In genomic region chr15:69852482-69853275, GRCh38 we compare ENCODE assay signal across 19 cellular contexts.
A peak's percentile ranks its signal among the peaks of the same experiment; 100 is the strongest.
DNase-seq lines count a peak whose midpoint lies in the region; ATAC-seq and TF ChIP-seq lines count a peak whose summit lies in the region.
"Had no signal": no experiment of that assay in that cellular context is flagged by ENCODE, and none has a peak within 500 bp of the region (broad histone marks: within the 10 kb centered on the region; RNA-seq: fewer than 3 reads in every experiment).

No MANE protein-coding gene starts in this region.

- CTCF ChIA-PET in IMR-90 (lab: Yijun Ruan, JAX) = no interaction called here

- TF ChIP-seq CTCF in AG09309 (IDR thresholded peaks at IDR 0.05; ENCODE audit: control insufficient read depth, insufficient read depth, low read depth, low read length, missing control alignments) (no peak), IMR-90 (conservative IDR thresholded peaks at IDR 0.05; ENCODE audit: low read depth, low read length) (no peak), brain microvascular endothelial cell (IDR thresholded peaks at IDR 0.05; ENCODE audit: low read depth, low read length, missing control alignments) (no peak)

- peak overlapping the region; percentile 77 for H4K5ac ChIP-seq in IMR-90 (ENCODE audit: low read depth, low read length)

- POLR2A ChIA-PET in IMR-90 (lab: Charles Lee; ENCODE audit: unreplicated experiment) = no interaction called here

- H3K27ac ChIP-seq in IMR-90 (ENCODE audit: insufficient read depth, low read length) = peak overlapping the region; percentile 73
- H3K27ac ChIP-seq in brain microvascular endothelial cell = peak overlapping the region; percentile 94
- peak overlapping the region; percentile 97 for H3K27ac ChIP-seq in mesodermal cell (ENCODE audit: low read depth, low read length, severe bottlenecking)
- H3K27ac ChIP-seq: dorsolateral prefrontal cortex, foreskin keratinocyte, parathyroid adenoma had no signal

- peak overlapping the region; percentile 58; the same call in 1 of the 2 replicates for H3K9ac ChIP-seq in IMR-90 (ENCODE audit: low read depth, low read length)
- H3K9ac ChIP-seq: parathyroid adenoma had no signal

- ATAC-seq in IMR-90 (ENCODE audit: low read depth) = peak; percentile 35
- ATAC-seq: activated CD4-positive, alpha-beta T cell treated with anti-CD3 and anti-CD28 coated beads for 36 hours; foreskin keratinocyte; T-cell had no signal

- H2BK15ac ChIP-seq in IMR-90 (ENCODE audit: low read depth, low read length) = peak overlapping the region; percentile 98

- peak overlapping the region; percentile 93 for H2BK5ac ChIP-seq in IMR-90 (ENCODE audit: low read depth, low read length, poor library complexity, severe bottlenecking)

- peak overlapping the region; percentile 68 for H2AK9ac ChIP-seq in IMR-90 (replicated peaks; ENCODE audit: low read depth, low read length, poor library complexity)

- BruUV-seq in IMR-90 (replicated peaks; lab: Mats Ljungman, UMichigan) = no TSS peak

- no peak overlapping the region for H3K4me2 ChIP-seq in IMR-90 (ENCODE audit: low read depth, low read length)

- dilution Hi-C loops in IMR-90 (cut with HindIII; ENCODE audit: low sequenced_read_pairs, unreplicated experiment) = no loop called here

- H3K27me3 ChIP-seq in IMR-90 (ENCODE audit: control insufficient read depth, insufficient read depth, low read length) (no peaks in the 10 kb centered on the region), brain microvascular endothelial cell (replicated peaks) (no peaks in the 10 kb centered on the region)

- peak overlapping the region; percentile 82 for H3K18ac ChIP-seq in IMR-90 (ENCODE audit: low read depth, low read length)

- peak overlapping the region; percentile 97 for H3K23ac ChIP-seq in IMR-90 (ENCODE audit: low read depth, low read length)

- peaks cover 4 to 13% of the 10 kb centered on the region in 2 experiments; a peak in 3 of 4 replicates for H3K79me1 ChIP-seq in IMR-90 (ENCODE audit: low read depth in 1 of 2, low read length in 2 of 2)

- H3K36me3 ChIP-seq in IMR-90 (ENCODE audit: control insufficient read depth, insufficient read depth, low read length) (no peaks in the 10 kb centered on the region), brain microvascular endothelial cell (replicated peaks) (no peaks in the 10 kb centered on the region), mesodermal cell (ENCODE audit: control insufficient read depth, insufficient read depth, low read length) (no peaks in the 10 kb centered on the region)

- no peaks in the 10 kb centered on the region for H3K9me3 ChIP-seq in IMR-90 (ENCODE audit: control insufficient read depth, insufficient read depth, low read length)
- H3K9me3 ChIP-seq in mesodermal cell (ENCODE audit: control insufficient read depth, low read length) = no peaks in the 10 kb centered on the region

- in situ Hi-C loops in IMR-90 (cut with MboI; ENCODE audit: low sequenced_read_pairs) = no loop called here
- in situ Hi-C loops in brain microvascular endothelial cell (cut with HindIII; ENCODE audit: low pct_ligation_motif_present, low sequenced_read_pairs) = no loop called here

- peak overlapping the region; percentile 97 for H2AK5ac ChIP-seq in IMR-90 (ENCODE audit: low read depth, low read length)

- H4K91ac ChIP-seq in IMR-90 (ENCODE audit: insufficient read depth, low read depth, low read length) = peak overlapping the region; percentile 99

- peak overlapping the region; percentile 96 for H2BK20ac ChIP-seq in IMR-90 (ENCODE audit: low read depth, low read length)

- TF ChIP-seq POLR2A in IMR-90 (IDR thresholded peaks at IDR 0.05; ENCODE audit: low read depth, low read length) = peak; percentile 48; the same call in 1 of the 2 replicates

- peak overlapping the region; percentile 79 for H2AFZ ChIP-seq in IMR-90 (replicated peaks; ENCODE audit: low read length, poor library complexity)
- H2AFZ ChIP-seq: parathyroid adenoma had no signal

- H3K9me1 ChIP-seq in IMR-90 (ENCODE audit: insufficient read depth, low read length) = peaks cover 21% of the 10 kb centered on the region

- intact Hi-C loops in IMR-90 (cut with micrococcal nuclease) = loop anchor here (5.0 to 10.0 kb wide), 2 partner anchors 245 to 612 kb away; partner anchors contain the start of gene TLE3

- no peaks in the 10 kb centered on the region for H4K20me1 ChIP-seq in IMR-90 (ENCODE audit: insufficient read depth, low read length)

- DNase-seq in AG09309 (ENCODE audit: low read depth) (peak; percentile 25), IMR-90 (peak; percentile 86), brain microvascular endothelial cell (peak; percentile 54), iPS-NIHi7 (ENCODE audit: extremely low spot score) (no peak), NCI-H510A (lab: John Stamatoyannopoulos, UW) (no peak), T-helper 9 cell (no peak)
- DNase-seq in effector CD8-positive, alpha-beta T cell (lab: John Stamatoyannopoulos, UW) = no peak
- DNase-seq: activated CD4-positive, alpha-beta T cell treated with anti-CD3 and anti-CD28 coated beads for 36 hours; activated T-cell treated with anti-CD3 and anti-CD28 coated beads, Interleukin-2, amount 50 U/mL, for 1 hour; AML-193; DMS153; KBM-7; NCI-H1694; NCI-H524 treated with DMSO at 0.1 percent for 48 hours; T-cell had no signal

- H2BK120ac ChIP-seq in IMR-90 (ENCODE audit: low read depth, low read length) = peak overlapping the region; percentile 98

- peak overlapping the region; percentile 98 for H3K4ac ChIP-seq in IMR-90 (ENCODE audit: low read depth, low read length)

- H3K14ac ChIP-seq in IMR-90 (replicated peaks; ENCODE audit: low read depth, low read length) = peak overlapping the region; percentile 95

- H4K8ac ChIP-seq in IMR-90 (ENCODE audit: low read depth in 2 of 2, low read length in 2 of 2) = peak overlapping the region; percentile 85 to 86

- peak overlapping the region; percentile 86 for H3K56ac ChIP-seq in IMR-90 (ENCODE audit: extremely low read depth, insufficient read depth, low read length)

- H3K4me1 ChIP-seq in IMR-90 (ENCODE audit: control insufficient read depth, insufficient read depth, low read length) (peaks cover 24% of the 10 kb centered on the region), mesodermal cell (ENCODE audit: control insufficient read depth, insufficient read depth, low read length, poor library complexity, severe bottlenecking) (peaks cover 65% of the 10 kb centered on the region)
- H3K4me1 ChIP-seq: foreskin keratinocyte, parathyroid adenoma had no signal

- 71% methylated on average over 4 of the region's 7 CpGs; no CpG with 5 or more reads in 1 of the 2 experiments for WGBS in IMR-90 (ENCODE audit: extremely low coverage in 2 of 2, insufficient read length in 1 of 2), 2 experiments
- 90 to 100% methylated on average over 5 to 7 of the region's 7 CpGs for WGBS in mesodermal cell (ENCODE audit: insufficient coverage in 2 of 2), 2 experiments

- H3K4me3 ChIP-seq in AG09309 (ENCODE audit: control insufficient read depth, low read depth, low read length) = no peak overlapping the region
- no peak overlapping the region for H3K4me3 ChIP-seq in IMR-90 (ENCODE audit: insufficient read depth, low read depth, low read length)
- no peak overlapping the region for H3K4me3 ChIP-seq in brain microvascular endothelial cell (ENCODE audit: low read depth, low read length)
- no peak overlapping the region for H3K4me3 ChIP-seq in mesodermal cell (ENCODE audit: extremely low read depth, insufficient read depth, low read length, poor library complexity, severe bottlenecking)
- H3K4me3 ChIP-seq: dorsolateral prefrontal cortex had no signal

- TF ChIP-seq RAD21 in IMR-90 (IDR thresholded peaks at IDR 0.05; ENCODE audit: low read length) = peak; percentile 13; the same call in 1 of the 2 replicates

TF ChIP-seq in IMR-90, 13 proteins besides CTCF, POLR2A, EP300 and RAD21:
- no peak for TF ChIP-seq ELK1 (IDR thresholded peaks at IDR 0.05; ENCODE audit: borderline replicate concordance, low read depth, low read length)
- TF ChIP-seq SMC3 (IDR thresholded peaks at IDR 0.05; ENCODE audit: low read depth, low read length) = no peak; the same call in 1 of the 2 replicates
- TF ChIP-seq MAZ (IDR thresholded peaks at IDR 0.05; ENCODE audit: borderline replicate concordance, low read depth, low read length) = no peak
- no peak for TF ChIP-seq CHD1 (IDR thresholded peaks at IDR 0.05; ENCODE audit: low read depth, low read length)
- TF ChIP-seq CEBPB (IDR thresholded peaks at IDR 0.05; ENCODE audit: low read depth, low read length) = no peak
- TF ChIP-seq NFE2L2 (IDR thresholded peaks at IDR 0.05; ENCODE audit: low read depth, low read length) = no peak
- TF ChIP-seq BHLHE40 (IDR thresholded peaks at IDR 0.05; ENCODE audit: low read depth, low read length) = no peak
- TF ChIP-seq RCOR1 (IDR thresholded peaks at IDR 0.05; ENCODE audit: insufficient replicate concordance, low read length) = no peak
- no peak for TF ChIP-seq FOS (IDR thresholded peaks at IDR 0.05; ENCODE audit: low read depth, low read length)
- TF ChIP-seq RFX5 (IDR thresholded peaks at IDR 0.05; ENCODE audit: low read depth, low read length) = no peak
- no peak for TF ChIP-seq USF2 (IDR thresholded peaks at IDR 0.05; ENCODE audit: low read depth, low read length)
- no peak for TF ChIP-seq MAFK (IDR thresholded peaks at IDR 0.05; ENCODE audit: low read depth, low read length)
- no peak for TF ChIP-seq MXI1 (IDR thresholded peaks at IDR 0.05; ENCODE audit: borderline replicate concordance, low read depth, low read length)
TF ChIP-seq in IMR-90: peak in this region for 0.

Comparison
In these comparisons a context has a peak if more than half of its experiments do, and no peak if none do; other contexts are left out.
1. DNase-seq: peak in AG09309 (single experiment), IMR-90 (single experiment) and brain microvascular endothelial cell (single experiment); none in iPS-NIHi7 (single experiment), NCI-H510A (single experiment), effector CD8-positive, alpha-beta T cell (single experiment) and T-helper 9 cell (single experiment).
2. Peak in every context shown above with its lines, with median percentiles within 50 percentile points of each other: H3K27ac ChIP-seq.